Comparison of ENCODE assay signal across 10 cellular contexts in the genomic region with DNA sequence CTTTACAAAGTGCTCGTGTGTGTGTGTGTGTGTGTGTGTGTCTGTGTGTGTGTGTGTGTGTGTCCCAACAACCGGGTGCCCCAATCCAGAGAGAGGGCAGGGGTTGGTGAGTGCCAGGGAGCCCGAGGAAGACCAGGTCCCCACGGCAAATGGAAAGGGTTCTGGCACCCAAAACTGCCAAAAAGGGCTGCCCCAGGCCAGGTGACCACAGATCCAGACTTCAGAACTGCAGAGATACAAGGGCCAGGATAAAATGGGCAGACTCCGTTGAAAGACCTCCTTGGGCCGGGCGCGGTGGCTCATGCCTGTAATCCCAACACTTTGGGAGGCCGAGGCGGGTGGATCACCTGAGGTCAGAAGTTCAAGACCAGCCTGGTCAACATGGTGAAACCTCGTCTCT. TPM values are rescaled to one million over a fixed set of nuclear protein-coding genes. Genes with fewer than 3 reads are reported as not detected.
DNase-seq lines count a peak whose midpoint lies in the region; ATAC-seq and TF ChIP-seq lines count a peak whose summit lies in the region.
"Not testable (repeated sequence)": the region's sequence is repeated elsewhere in the genome, so short reads cannot be mapped to it uniquely, and the experiment has no call there.
"Had no signal": no experiment of that assay in that cellular context is flagged by ENCODE, and none has a peak within 500 bp of the region (broad histone marks: within the 10 kb centered on the region; RNA-seq: fewer than 3 reads in every experiment).

No MANE protein-coding gene starts in this region.

- H3K27ac Mint-ChIP-seq in CD14-positive monocyte, result peak overlapping the region; percentile 97 to 99 (median 99)
- peak overlapping the region; percentile 94 for H3K27ac Mint-ChIP-seq in T-helper 17 cell
- peak overlapping the region; percentile 32 for H3K27ac Mint-ChIP-seq in activated T-helper 2 cell treated with anti-CD3 and anti-CD28 coated beads, Interferon-gamma antibody, Interleukin-2, Interleukin-4, amounts not matched to agents 10 μg/mL and 5 μg/mL and 100 μg/mL, durations not matched to agents 14 hours and 24 hours and 36 hours
- H3K27ac Mint-ChIP-seq in central memory CD8-positive, alpha-beta T cell (ENCODE audit: low read depth), result peak overlapping the region; percentile 93

- H3K4me1 ChIP-seq in mesodermal cell (ENCODE audit: control insufficient read depth, insufficient read depth, low read length, poor library complexity, severe bottlenecking) (peaks cover 26% of the 10 kb centered on the region), upper lobe of left lung (peaks cover 19 to 51% (median 26%) of the 10 kb centered on the region in 4 donors)
- not testable (repeated sequence) for H3K4me1 ChIP-seq in osteoblast (ENCODE audit: insufficient read depth, low read length)

- WGBS in mesodermal cell (ENCODE audit: insufficient coverage in 2 of 2), 2 experiments, result 74 to 80% methylated on average over 7 of the region's 11 CpGs
- 91 to 97% methylated on average over 11 of the region's 11 CpGs for WGBS in upper lobe of left lung, 2 donors

- H3K4me1 Mint-ChIP-seq in CD14-positive monocyte (peaks cover 72% of the 10 kb centered on the region), T-helper 17 cell (peaks cover 59% of the 10 kb centered on the region)
- peaks cover 40% of the 10 kb centered on the region for H3K4me1 Mint-ChIP-seq in activated T-helper 2 cell treated with anti-CD3 and anti-CD28 coated beads, Interferon-gamma antibody, Interleukin-2, Interleukin-4, amounts not matched to agents 10 μg/mL and 5 μg/mL and 100 μg/mL, durations not matched to agents 14 hours and 24 hours and 36 hours (ENCODE audit: low read depth)
- peaks cover 73% of the 10 kb centered on the region for H3K4me1 Mint-ChIP-seq in central memory CD8-positive, alpha-beta T cell

- TF ChIP-seq POLR2A in upper lobe of left lung (IDR thresholded peaks at IDR 0.05), result not testable (repeated sequence)

- intact Hi-C loops in CD14-positive monocyte (cut with micrococcal nuclease), result loop anchor here in 1 of 2 donors (2.0 kb wide), 1 partner anchor 15 kb away; no protein-coding TSS in a partner anchor
- intact Hi-C loops in activated T-helper 2 cell treated with anti-CD3 and anti-CD28 coated beads, Interferon-gamma antibody, Interleukin-2, Interleukin-4, amounts not matched to agents 10 μg/mL and 5 μg/mL and 100 μg/mL, durations not matched to agents 14 hours and 24 hours and 36 hours (cut with micrococcal nuclease), result not testable (repeated sequence)

- H2AFZ ChIP-seq in osteoblast (ENCODE audit: low read length), result not testable (repeated sequence)

- not testable (repeated sequence) for TF ChIP-seq EP300 in upper lobe of left lung (IDR thresholded peaks at IDR 0.05)

- not testable (repeated sequence) for H3K4me3 Mint-ChIP-seq in CD14-positive monocyte; activated T-helper 2 cell treated with anti-CD3 and anti-CD28 coated beads, Interferon-gamma antibody, Interleukin-2, Interleukin-4, amounts not matched to agents 10 μg/mL and 5 μg/mL and 100 μg/mL, durations not matched to agents 14 hours and 24 hours and 36 hours (ENCODE audit: low read depth)
- peak overlapping the region; percentile 52 for H3K4me3 Mint-ChIP-seq in T-helper 17 cell
- H3K4me3 Mint-ChIP-seq in central memory CD8-positive, alpha-beta T cell, result peak overlapping the region; percentile 2

- not testable (repeated sequence) for H3K4me3 ChIP-seq in H7 (ENCODE audit: insufficient read depth, low read depth, low read length); mesodermal cell (ENCODE audit: extremely low read depth, insufficient read depth, low read length, poor library complexity, severe bottlenecking); osteoblast (ENCODE audit: insufficient read depth, low read length); upper lobe of left lung

- peaks cover 72% of the 10 kb centered on the region for H3K79me2 ChIP-seq in osteoblast (ENCODE audit: insufficient read depth, low read length)

- H3K27me3 Mint-ChIP-seq in CD14-positive monocyte (ENCODE audit: low read depth in 3 of 3); T-helper 17 cell; activated T-helper 2 cell treated with anti-CD3 and anti-CD28 coated beads, Interferon-gamma antibody, Interleukin-2, Interleukin-4, amounts not matched to agents 10 μg/mL and 5 μg/mL and 100 μg/mL, durations not matched to agents 14 hours and 24 hours and 36 hours (ENCODE audit: low read depth); central memory CD8-positive, alpha-beta T cell: not testable (repeated sequence)

- not testable (repeated sequence) for H3K36me3 ChIP-seq in H7 (replicated peaks; ENCODE audit: control insufficient read depth, insufficient read depth, low read length)
- peaks cover 42% of the 10 kb centered on the region for H3K36me3 ChIP-seq in mesodermal cell (ENCODE audit: control insufficient read depth, insufficient read depth, low read length)
- H3K36me3 ChIP-seq in osteoblast (ENCODE audit: insufficient read depth, low read length), result peaks cover 10% of the 10 kb centered on the region
- H3K36me3 ChIP-seq in upper lobe of left lung, result peaks cover 0 to 15% (median 0%) of the 10 kb centered on the region in 4 donors

- not testable (repeated sequence) for H3K9me3 Mint-ChIP-seq in CD14-positive monocyte; activated T-helper 2 cell treated with anti-CD3 and anti-CD28 coated beads, Interferon-gamma antibody, Interleukin-2, Interleukin-4, amounts not matched to agents 10 μg/mL and 5 μg/mL and 100 μg/mL, durations not matched to agents 14 hours and 24 hours and 36 hours; central memory CD8-positive, alpha-beta T cell

- not testable (repeated sequence) for ATAC-seq in T-helper 17 cell; central memory CD8-positive, alpha-beta T cell (replicated peaks; ENCODE audit: extremely low read depth, poor library complexity, severe bottlenecking); upper lobe of left lung (ENCODE audit: low FRiP score in 2 of 2)

- TF ChIP-seq CTCF in CD14-positive monocyte (IDR thresholded peaks at IDR 0.05); osteoblast (IDR thresholded peaks at IDR 0.05; ENCODE audit: extremely low read depth, low read depth, low read length); upper lobe of left lung (IDR thresholded peaks at IDR 0.05): not testable (repeated sequence)

- peak overlapping the region; percentile 72 for H3K27ac ChIP-seq in mesodermal cell (ENCODE audit: low read depth, low read length, severe bottlenecking)
- peak overlapping the region; percentile 59 for H3K27ac ChIP-seq in osteoblast (ENCODE audit: low read depth, low read length)
- peak overlapping the region; percentile 3 to 77 (median 46) for H3K27ac ChIP-seq in upper lobe of left lung

- not testable (repeated sequence) for DNase-seq in CD14-positive monocyte (ENCODE audit: low spot score); T-helper 17 cell; activated T-helper 2 cell treated with anti-CD3 and anti-CD28 coated beads, Interferon-gamma antibody, Interleukin-2, Interleukin-4, amounts not matched to agents 10 μg/mL and 5 μg/mL and 100 μg/mL, durations not matched to agents 14 hours and 24 hours and 36 hours (ENCODE audit: low spot score); central memory CD8-positive, alpha-beta T cell (ENCODE audit: low spot score in 2 of 2); osteoblast (ENCODE audit: insufficient read length, low spot score, missing footprints); upper lobe of left lung
- peak; percentile 10 for DNase-seq in H7

- H3K36me3 Mint-ChIP-seq in CD14-positive monocyte, result peaks cover 80 to 92% of the 10 kb centered on the region in 2 donors
- H3K36me3 Mint-ChIP-seq in T-helper 17 cell (ENCODE audit: low read depth), result peaks cover 12% of the 10 kb centered on the region
- H3K36me3 Mint-ChIP-seq in activated T-helper 2 cell treated with anti-CD3 and anti-CD28 coated beads, Interferon-gamma antibody, Interleukin-2, Interleukin-4, amounts not matched to agents 10 μg/mL and 5 μg/mL and 100 μg/mL, durations not matched to agents 14 hours and 24 hours and 36 hours (ENCODE audit: low read depth), result peaks cover 71% of the 10 kb centered on the region
- H3K36me3 Mint-ChIP-seq in central memory CD8-positive, alpha-beta T cell (ENCODE audit: insufficient read depth), result peaks cover 76% of the 10 kb centered on the region

- H3K4me2 ChIP-seq in osteoblast (ENCODE audit: insufficient read depth, low read length), result not testable (repeated sequence)

- H3K9me3 ChIP-seq in T-helper 17 cell (ENCODE audit: control insufficient read depth, low read length, poor library complexity, severe bottlenecking); mesodermal cell (ENCODE audit: control insufficient read depth, low read length); osteoblast (ENCODE audit: low read depth, low read length); upper lobe of left lung: not testable (repeated sequence)

- not testable (repeated sequence) for H3K27me3 ChIP-seq in H7 (ENCODE audit: control insufficient read depth, insufficient read depth, low read length); osteoblast (ENCODE audit: insufficient read depth, low read length); upper lobe of left lung

- peaks cover 15% of the 10 kb centered on the region for H4K20me1 ChIP-seq in osteoblast (ENCODE audit: insufficient read depth, low read length)

RNA-seq across cellular contexts. Expression of gene STK10, which starts 38.5 kb away (rescaled TPM):
- polyA plus RNA-seq in CD14-positive monocyte, result 10 to 100 TPM; 21.5 to 47.4 TPM
- total RNA-seq in H7 (2014; rRNA removed; shearing (Covaris generic)), result 7.4 and 10.2 TPM in 2 replicates
- total RNA-seq in T-helper 17 cell (100 to 1,000 TPM; 403 to 408 TPM), osteoblast (27.1 and 32.7 TPM in 2 replicates), upper lobe of left lung (100 to 1,000 TPM in 2 of 6 donors, 10 to 100 TPM in 4; 50.6 to 170 (median 60.5) TPM)
- total RNA-seq in activated T-helper 2 cell treated with anti-CD3 and anti-CD28 coated beads, Interferon-gamma antibody, Interleukin-2, Interleukin-4, amounts not matched to agents 10 μg/mL and 5 μg/mL and 100 μg/mL, durations not matched to agents 14 hours and 24 hours and 36 hours, result 102 and 105 TPM in 2 replicates
- polyA plus RNA-seq in mesodermal cell (2013, experiment 1 of 2), result 21.5 TPM
- polyA plus RNA-seq in mesodermal cell (2013, experiment 2 of 2), result 18.8 TPM

RNA-seq across cellular contexts. Expression of gene EFCAB9, which starts 44.5 kb away (rescaled TPM):
- polyA plus RNA-seq in CD14-positive monocyte, result not detected
- total RNA-seq in H7 (2014; rRNA removed; shearing (Covaris generic)), result not detected in 2 replicates
- total RNA-seq in T-helper 17 cell (not detected), osteoblast (not detected in 2 replicates), upper lobe of left lung (not detected)
- not detected in 2 replicates for total RNA-seq in activated T-helper 2 cell treated with anti-CD3 and anti-CD28 coated beads, Interferon-gamma antibody, Interleukin-2, Interleukin-4, amounts not matched to agents 10 μg/mL and 5 μg/mL and 100 μg/mL, durations not matched to agents 14 hours and 24 hours and 36 hours
- polyA plus RNA-seq in mesodermal cell (2013, experiment 1 of 2), result not detected
- not detected for polyA plus RNA-seq in mesodermal cell (2013, experiment 2 of 2)
- total RNA-seq: GM12878 had no signal
- polyA plus RNA-seq: A549 had no signal

Comparison
In these comparisons a context has a peak if more than half of its experiments do, and no peak if none do; other contexts are left out.
1. H3K27ac Mint-ChIP-seq: peak in every context shown above with its lines; median percentile 99 in CD14-positive monocyte; 94 in T-helper 17 cell; 93 in central memory CD8-positive, alpha-beta T cell; 32 in activated T-helper 2 cell treated with anti-CD3 and anti-CD28 coated beads, Interferon-gamma antibody, Interleukin-2, Interleukin-4, amounts not matched to agents 10 μg/mL and 5 μg/mL and 100 μg/mL, durations not matched to agents 14 hours and 24 hours and 36 hours.